24 cellular contexts compared by ENCODE assay signal in the genomic region with DNA sequence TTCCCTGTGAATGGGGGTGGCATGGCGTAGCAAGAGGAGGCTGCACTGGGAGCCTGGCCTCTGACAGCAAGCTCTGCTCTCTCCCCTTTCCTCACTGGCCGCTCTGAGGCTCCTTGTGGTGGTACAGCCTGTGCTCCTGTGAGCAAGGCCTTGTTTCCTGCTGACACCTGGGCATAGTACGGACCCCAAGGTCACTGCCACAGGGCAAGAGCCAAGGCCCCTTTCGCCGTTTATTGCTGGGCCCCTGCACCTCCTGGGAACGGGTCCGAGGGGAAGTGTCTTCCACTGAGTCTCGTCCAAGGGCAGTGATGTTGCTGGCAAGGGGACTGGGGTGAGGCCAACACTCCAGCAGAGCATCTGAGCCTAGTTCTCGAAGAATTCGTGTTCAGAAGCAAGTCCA. TPM values are rescaled to one million over a fixed set of nuclear protein-coding genes. Genes with fewer than 3 reads are reported as not detected.
DNase-seq lines count a peak whose midpoint lies in the region; ATAC-seq, FAIRE-seq and TF ChIP-seq lines count a peak whose summit lies in the region.
"Had no signal": no experiment of that assay in that cellular context is flagged by ENCODE, and none has a peak within 500 bp of the region (broad histone marks: within the 10 kb centered on the region; RNA-seq: fewer than 3 reads in every experiment).

No MANE protein-coding gene starts in this region.

- H3K27me3 ChIP-seq in HepG2 (ENCODE audit: control insufficient read depth in 1 of 2, insufficient read depth in 2 of 2, low read length in 2 of 2) = peaks cover 6 to 68% of the 10 kb centered on the region in 2 experiments
- H3K27me3 ChIP-seq in right lobe of liver = no peaks in the 10 kb centered on the region
- no peaks in the 10 kb centered on the region for H3K27me3 ChIP-seq in iPS-20b (ENCODE audit: insufficient read depth, low read length)
- H3K27me3 ChIP-seq in neuronal stem cell (ENCODE audit: control insufficient read depth in 3 of 3, insufficient read depth in 3 of 3, low read depth in 1 of 3, low read length in 3 of 3) = peaks cover 0 to 20% (median 0%) of the 10 kb centered on the region in 3 experiments

- H3K4me1 ChIP-seq in HepG2 (ENCODE audit: insufficient read depth, low read length) (peaks cover 16% of the 10 kb centered on the region), right lobe of liver (no peaks in the 10 kb centered on the region), iPS-20b (ENCODE audit: insufficient read depth, low read length) (peaks cover 4% of the 10 kb centered on the region; the same call in 1 of the 2 replicates), neuronal stem cell (ENCODE audit: control insufficient read depth in 2 of 2, insufficient read depth in 1 of 2, low read depth in 1 of 2, low read length in 2 of 2) (peaks cover 0 to 7% of the 10 kb centered on the region in 2 donors)

- H2AFZ ChIP-seq in HepG2 (ENCODE audit: low read length) (no peak overlapping the region), neuronal stem cell (ENCODE audit: low read length) (no peak overlapping the region)

- TF ChIP-seq CTCF in HepG2 (CRISPR knock-in tag; IDR thresholded peaks at IDR 0.05) (no peak), right lobe of liver (IDR thresholded peaks at IDR 0.05) (no peak)

- no peaks in the 10 kb centered on the region for H4K20me1 ChIP-seq in HepG2 (ENCODE audit: insufficient read depth, low read length)

- no peak overlapping the region for H4K8ac ChIP-seq in neuronal stem cell (ENCODE audit: low read depth, low read length)

- BruUV-seq in HepG2 (replicated peaks; lab: Mats Ljungman, UMichigan) = no TSS peak

- no peak overlapping the region for H3K18ac ChIP-seq in neuronal stem cell (ENCODE audit: low read length)

- H3K36me3 ChIP-seq in HepG2 (replicated peaks in 1 of 2; ENCODE audit: control insufficient read depth in 1 of 2, insufficient read depth in 2 of 2, low read length in 2 of 2) (no peaks in the 10 kb centered on the region), right lobe of liver (no peaks in the 10 kb centered on the region), iPS-20b (ENCODE audit: insufficient read depth, low read depth, low read length) (no peaks in the 10 kb centered on the region), neuronal stem cell (replicated peaks in 1 of 2; ENCODE audit: control insufficient read depth in 2 of 2, insufficient read depth in 2 of 2, low read length in 2 of 2) (peaks cover 0 to 53% of the 10 kb centered on the region in 2 donors)

- no peak overlapping the region for H2AK5ac ChIP-seq in neuronal stem cell (ENCODE audit: low read depth, low read length)

- H3K4ac ChIP-seq in neuronal stem cell (ENCODE audit: low read length) = no peak overlapping the region

- no peak for TF ChIP-seq RAD21 in HepG2 (CRISPR knock-in tag; IDR thresholded peaks at IDR 0.05)

- ATAC-seq in HepG2 (no peak), right lobe of liver (no peak), GM18517 (IDR thresholded peaks at IDR 0.05; ENCODE audit: unreplicated experiment) (no peak)
- ATAC-seq: PC-3 had no signal

- FAIRE-seq in HepG2 (lab: Jason Lieb, UNC) (no peak), frontal cortex (lab: Jason Lieb, UNC) (no peak)
- FAIRE-seq: A204.1, GM18507, H54 had no signal

- DNase-seq in HepG2 (ENCODE audit: low spot score) (no peak), right lobe of liver (no peak), neuronal stem cell (ENCODE audit: low spot score) (no peak), cardiac septum (ENCODE audit: low spot score) (no peak), frontal cortex (ENCODE audit: low spot score in 2 of 2) (no peak)
- DNase-seq: GDM1, KBM-7, MM.1S, NCI-H1092, NCI-H1436, NCI-H187 treated with DMSO at 0.1 percent for 48 hours, NCI-H2107, NCI-H446 treated with DMSO at 0.1 percent for 48 hours, NCI-H526 treated with DMSO at 0.1 percent for 48 hours, PC-3, RPMI8226, SIG-M5, SK-N-SH had no signal

- H3K79me1 ChIP-seq in neuronal stem cell (ENCODE audit: low read depth, low read length) = peaks cover 5% of the 10 kb centered on the region

- H2BK120ac ChIP-seq in neuronal stem cell (ENCODE audit: low read depth, low read length) = no peak overlapping the region

- H2BK15ac ChIP-seq in neuronal stem cell (ENCODE audit: low read length) = no peak overlapping the region

- H3K27ac ChIP-seq in HepG2 (ENCODE audit: extremely low read length, insufficient read depth, low read length) (no peak overlapping the region), right lobe of liver (no peak overlapping the region), iPS-20b (ENCODE audit: low read length) (no peak overlapping the region), neuronal stem cell (replicated peaks; ENCODE audit: low read length) (no peak overlapping the region)
- H3K27ac ChIP-seq: C4-2B had no signal

- WGBS in HepG2 (ENCODE audit: low lambda C conversion rate) = 30% methylated on average over 8 of the region's 10 CpGs
- WGBS in right lobe of liver (ENCODE audit: insufficient coverage, low coverage, low lambda C conversion rate, missing lambda C conversion rate) = 84% methylated on average over 7 of the region's 10 CpGs
- WGBS in neuronal stem cell (ENCODE audit: extremely low coverage in 2 of 2, insufficient read length in 2 of 2, insufficient replicate concordance in 1 of 2), 2 donors = no CpG with 5 or more reads among the region's 10 CpGs

- in situ Hi-C loops in HepG2 (cut with HindIII; ENCODE audit: extremely low pct_ligation_motif_present, low pct_unique_long_range_greater_than_20kb) = no loop called here

- CTCF ChIA-PET in HepG2 (lab: Yijun Ruan, JAX; ENCODE audit: low intra/inter-chr PET ratio, low total read pairs) = no interaction called here

- H3K9me3 ChIP-seq in HepG2 (ENCODE audit: low read length) = no peaks in the 10 kb centered on the region
- no peaks in the 10 kb centered on the region for H3K9me3 ChIP-seq in right lobe of liver
- H3K9me3 ChIP-seq in iPS-20b (ENCODE audit: insufficient read depth, low read depth, low read length) = no peaks in the 10 kb centered on the region
- H3K9me3 ChIP-seq in neuronal stem cell (replicated peaks in 1 of 2; ENCODE audit: control insufficient read depth in 2 of 2, insufficient read depth in 1 of 2, low read depth in 1 of 2, low read length in 2 of 2) = peaks cover 0 to 5% of the 10 kb centered on the region in 2 donors
- H3K9me3 ChIP-seq: SK-N-SH had no signal

- no peak overlapping the region for H3K14ac ChIP-seq in neuronal stem cell (ENCODE audit: low read length)

- TF ChIP-seq EP300 in HepG2 (IDR thresholded peaks at IDR 0.05; ENCODE audit: low read depth in 2 of 2, low read length in 2 of 2) (no peak), HepG2 (CRISPR knock-in tag; IDR thresholded peaks at IDR 0.05; ENCODE audit: borderline replicate concordance) (no peak)

- no peak for TF ChIP-seq POLR2A in HepG2 (IDR thresholded peaks at IDR 0.05; ENCODE audit: insufficient read depth in 1 of 2, low read depth in 2 of 2, low read length in 2 of 2)
- TF ChIP-seq POLR2A in right lobe of liver (IDR thresholded peaks at IDR 0.05) = no peak

- H3K4me2 ChIP-seq in HepG2 (ENCODE audit: low read depth, low read length) (peak overlapping the region; percentile 27; the same call in 1 of the 2 replicates), neuronal stem cell (ENCODE audit: insufficient read depth, low read length, poor library complexity, severe bottlenecking) (no peak overlapping the region)
- H3K4me2 ChIP-seq: SK-N-SH had no signal

- H2BK12ac ChIP-seq in neuronal stem cell (ENCODE audit: low read length) = no peak overlapping the region

- intact Hi-C loops in HepG2 (cut with micrococcal nuclease; ENCODE audit: unreplicated experiment) (no loop called here), right lobe of liver (cut with DNase I) (no loop called here), cardiac septum (cut with DNase I) (no loop called here)

- no peaks in the 10 kb centered on the region for H3K79me2 ChIP-seq in HepG2 (ENCODE audit: insufficient read depth, low read length)

- H3K23ac ChIP-seq in neuronal stem cell (ENCODE audit: low read depth, low read length, poor library complexity) = peak overlapping the region; percentile 11

- H3K4me3 ChIP-seq in HepG2 (replicated peaks in 1 of 3; ENCODE audit: insufficient read depth in 1 of 3, low read depth in 2 of 3, low read length in 3 of 3) (no peak overlapping the region; a peak in 1 of 6 replicates), right lobe of liver (no peak overlapping the region), iPS-20b (ENCODE audit: low read length) (no peak overlapping the region), neuronal stem cell (ENCODE audit: low read length in 2 of 2) (no peak overlapping the region)

- no peak overlapping the region for H3K9ac ChIP-seq in HepG2 (ENCODE audit: insufficient read depth, low read depth, low read length)
- peak overlapping the region; percentile 6; the same call in 1 of the 2 replicates for H3K9ac ChIP-seq in iPS-20b (ENCODE audit: low read depth, low read length)
- H3K9ac ChIP-seq in neuronal stem cell (ENCODE audit: low read depth, low read length, poor library complexity) = peak overlapping the region; percentile 55
- H3K9ac ChIP-seq: SK-N-SH had no signal

- no peak overlapping the region for H4K91ac ChIP-seq in neuronal stem cell (ENCODE audit: low read depth, low read length, poor library complexity)

- POLR2A ChIA-PET in HepG2 (lab: Yijun Ruan, JAX) = no interaction called here

- no peak overlapping the region for H2BK5ac ChIP-seq in neuronal stem cell (ENCODE audit: low read length)

RNA-seq across cellular contexts. Expression of a gene that starts 15.8 kb away (rescaled TPM):
- total RNA-seq in HepG2 (2016; rRNA removed; fragmentation: Illumina TruSeq; extraction: Trizol) (34.1 and 38.1 TPM in 2 replicates), right lobe of liver (10 to 100 TPM; 18.6 to 43.5 (median 24.4) TPM), cardiac septum (11.3 TPM), frontal cortex (30.6 TPM)
- total RNA-seq in HepG2 (2016; cell fraction: cytosol; rRNA removed; fragmentation: Illumina TruSeq; extraction: Trizol; ENCODE audit: low read depth) = 6.3 and 6.6 TPM in 2 replicates
- 28.8 and 39.8 TPM in 2 replicates for total RNA-seq in HepG2 (2016; cell fraction: insoluble cytoplasmic fraction; rRNA removed; fragmentation: Illumina TruSeq; extraction: Trizol)
- total RNA-seq in HepG2 (2016; cell fraction: membrane; rRNA removed; fragmentation: Illumina TruSeq; extraction: Trizol) = 16.2 and 19.8 TPM in 2 replicates
- 17.4 and 21.4 TPM in 2 replicates for total RNA-seq in HepG2 (2016; cell fraction: nucleus; rRNA removed; fragmentation: Illumina TruSeq; extraction: Trizol)
- polyA plus RNA-seq in HepG2 (2011; rRNA removed) = 11.9 and 16.9 TPM in 2 replicates
- 9.1 and 12.7 TPM in 2 replicates for polyA plus RNA-seq in HepG2 (2011; cell fraction: cytosol; rRNA removed)
- polyA plus RNA-seq in HepG2 (2011; cell fraction: nucleus; rRNA removed) = 19.9 and 21.7 TPM in 2 replicates
- 16.6 and 24.0 TPM in 2 replicates for polyA plus RNA-seq in HepG2 (2012)
- polyA plus RNA-seq in HepG2 (2016; cell fraction: cytosol; fragmentation: Illumina TruSeq; extraction: Trizol; ENCODE audit: low read depth) = 3.3 and 3.4 TPM in 2 replicates
- polyA plus RNA-seq in HepG2 (2016; cell fraction: insoluble cytoplasmic fraction; fragmentation: Illumina TruSeq; extraction: Trizol; ENCODE audit: low read depth) = 31.2 and 38.2 TPM in 2 replicates
- polyA plus RNA-seq in HepG2 (2016; cell fraction: membrane; fragmentation: Illumina TruSeq; extraction: Trizol; ENCODE audit: low read depth) = 9.6 and 9.7 TPM in 2 replicates
- polyA plus RNA-seq in HepG2 (2016; cell fraction: nucleus; fragmentation: Illumina TruSeq; extraction: Trizol; ENCODE audit: insufficient read depth, low read depth) = 32.8 and 35.2 TPM in 2 replicates
- polyA minus RNA-seq in HepG2 (2011; rRNA and poly(A)+ RNA removed; ENCODE audit: low replicate concordance) = 43.9 and 71.0 TPM in 2 replicates
- polyA minus RNA-seq in HepG2 (2011; cell fraction: cytosol; rRNA and poly(A)+ RNA removed) = 11.3 and 11.7 TPM in 2 replicates
- polyA minus RNA-seq in HepG2 (2011; cell fraction: nucleus; rRNA and poly(A)+ RNA removed) = 6.5 and 7.7 TPM in 2 replicates
- 35.3 TPM for polyA plus RNA-seq in neuronal stem cell (2013, experiment 1 of 2)
- 37.1 TPM for polyA plus RNA-seq in neuronal stem cell (2013, experiment 2 of 2)

RNA-seq across cellular contexts. Expression of a gene that starts 51.4 kb away (rescaled TPM):
- total RNA-seq in HepG2 (2016; rRNA removed; fragmentation: Illumina TruSeq; extraction: Trizol) (0.32 and 0.46 TPM in 2 replicates), right lobe of liver (100 to 1,000 TPM in 2 of 6 experiments, 10 to 100 TPM in 4; 18.1 to 198 (median 31.9) TPM), cardiac septum (124 TPM), frontal cortex (36.7 TPM)
- 0.44 TPM in 1 of 2 replicates, not detected in the other for total RNA-seq in HepG2 (2016; cell fraction: cytosol; rRNA removed; fragmentation: Illumina TruSeq; extraction: Trizol; ENCODE audit: low read depth)
- 0.54 and 0.67 TPM in 2 replicates for total RNA-seq in HepG2 (2016; cell fraction: insoluble cytoplasmic fraction; rRNA removed; fragmentation: Illumina TruSeq; extraction: Trizol)
- total RNA-seq in HepG2 (2016; cell fraction: membrane; rRNA removed; fragmentation: Illumina TruSeq; extraction: Trizol) = 0.37 and 0.52 TPM in 2 replicates
- total RNA-seq in HepG2 (2016; cell fraction: nucleus; rRNA removed; fragmentation: Illumina TruSeq; extraction: Trizol) = not detected in 2 replicates
- polyA plus RNA-seq in HepG2 (2011; rRNA removed) = 1.4 and 2.2 TPM in 2 replicates
- 1.2 and 2.8 TPM in 2 replicates for polyA plus RNA-seq in HepG2 (2011; cell fraction: cytosol; rRNA removed)
- polyA plus RNA-seq in HepG2 (2011; cell fraction: nucleus; rRNA removed) = 1.6 and 2.3 TPM in 2 replicates
- 0.40 and 1.0 TPM in 2 replicates for polyA plus RNA-seq in HepG2 (2012)
- 0.12 and 0.24 TPM in 2 replicates for polyA plus RNA-seq in HepG2 (2016; cell fraction: cytosol; fragmentation: Illumina TruSeq; extraction: Trizol; ENCODE audit: low read depth)
- polyA plus RNA-seq in HepG2 (2016; cell fraction: insoluble cytoplasmic fraction; fragmentation: Illumina TruSeq; extraction: Trizol; ENCODE audit: low read depth) = 0.40 TPM in 1 of 2 replicates, not detected in the other
- 0.30 TPM in 1 of 2 replicates, not detected in the other for polyA plus RNA-seq in HepG2 (2016; cell fraction: membrane; fragmentation: Illumina TruSeq; extraction: Trizol; ENCODE audit: low read depth)
- polyA plus RNA-seq in HepG2 (2016; cell fraction: nucleus; fragmentation: Illumina TruSeq; extraction: Trizol; ENCODE audit: insufficient read depth, low read depth) = 0.59 TPM in 1 of 2 replicates, not detected in the other
- polyA minus RNA-seq in HepG2 (2011; rRNA and poly(A)+ RNA removed; ENCODE audit: low replicate concordance) = 1.5 and 40.6 TPM in 2 replicates
- 1.5 and 3.2 TPM in 2 replicates for polyA minus RNA-seq in HepG2 (2011; cell fraction: cytosol; rRNA and poly(A)+ RNA removed)
- polyA minus RNA-seq in HepG2 (2011; cell fraction: nucleus; rRNA and poly(A)+ RNA removed) = not detected in 2 replicates
- polyA plus RNA-seq in neuronal stem cell (2013, experiment 1 of 2) = 13.7 TPM
- 13.8 TPM for polyA plus RNA-seq in neuronal stem cell (2013, experiment 2 of 2)

RNA-seq across cellular contexts. Expression of a gene that starts 59.6 kb away (rescaled TPM):
- 16.7 and 19.3 TPM in 2 replicates for total RNA-seq in HepG2 (2016; rRNA removed; fragmentation: Illumina TruSeq; extraction: Trizol)
- total RNA-seq in HepG2 (2016; cell fraction: cytosol; rRNA removed; fragmentation: Illumina TruSeq; extraction: Trizol; ENCODE audit: low read depth) = 3.6 and 4.4 TPM in 2 replicates
- total RNA-seq in HepG2 (2016; cell fraction: insoluble cytoplasmic fraction; rRNA removed; fragmentation: Illumina TruSeq; extraction: Trizol) = 16.4 and 19.9 TPM in 2 replicates
- 7.9 and 8.0 TPM in 2 replicates for total RNA-seq in HepG2 (2016; cell fraction: membrane; rRNA removed; fragmentation: Illumina TruSeq; extraction: Trizol)
- total RNA-seq in HepG2 (2016; cell fraction: nucleus; rRNA removed; fragmentation: Illumina TruSeq; extraction: Trizol) = 8.9 and 13.0 TPM in 2 replicates
- polyA plus RNA-seq in HepG2 (2011; rRNA removed) = 9.3 and 10.4 TPM in 2 replicates
- 10.7 and 14.6 TPM in 2 replicates for polyA plus RNA-seq in HepG2 (2011; cell fraction: cytosol; rRNA removed)
- polyA plus RNA-seq in HepG2 (2011; cell fraction: nucleus; rRNA removed) = 7.9 and 9.4 TPM in 2 replicates
- 7.5 and 8.7 TPM in 2 replicates for polyA plus RNA-seq in HepG2 (2012)
- polyA plus RNA-seq in HepG2 (2016; cell fraction: cytosol; fragmentation: Illumina TruSeq; extraction: Trizol; ENCODE audit: low read depth) = 4.7 and 4.9 TPM in 2 replicates
- 22.9 and 23.3 TPM in 2 replicates for polyA plus RNA-seq in HepG2 (2016; cell fraction: insoluble cytoplasmic fraction; fragmentation: Illumina TruSeq; extraction: Trizol; ENCODE audit: low read depth)
- 7.9 and 8.8 TPM in 2 replicates for polyA plus RNA-seq in HepG2 (2016; cell fraction: membrane; fragmentation: Illumina TruSeq; extraction: Trizol; ENCODE audit: low read depth)
- 12.4 and 12.5 TPM in 2 replicates for polyA plus RNA-seq in HepG2 (2016; cell fraction: nucleus; fragmentation: Illumina TruSeq; extraction: Trizol; ENCODE audit: insufficient read depth, low read depth)
- polyA minus RNA-seq in HepG2 (2011; rRNA and poly(A)+ RNA removed; ENCODE audit: low replicate concordance) = 19.9 and 20.2 TPM in 2 replicates
- polyA minus RNA-seq in HepG2 (2011; cell fraction: cytosol; rRNA and poly(A)+ RNA removed) = 5.2 and 6.1 TPM in 2 replicates
- 8.6 and 9.2 TPM in 2 replicates for polyA minus RNA-seq in HepG2 (2011; cell fraction: nucleus; rRNA and poly(A)+ RNA removed)
- total RNA-seq in right lobe of liver = 10 to 100 TPM in 4 of 6 experiments, 1 to 10 TPM in 2; 8.8 to 22.3 (median 11.4) TPM
- 14.6 TPM for polyA plus RNA-seq in neuronal stem cell (2013, experiment 1 of 2)
- 12.4 TPM for polyA plus RNA-seq in neuronal stem cell (2013, experiment 2 of 2)
- 13.4 TPM for total RNA-seq in cardiac septum
- total RNA-seq in frontal cortex = 13.9 TPM

Comparison
In these comparisons a context has a peak if more than half of its experiments do, and no peak if none do; other contexts are left out.
1. RNA of a gene that starts 51.4 kb away (total RNA-seq): 124 TPM in cardiac septum (single experiment), 36.7 TPM in frontal cortex (single experiment) and 18.1 to 198 TPM in right lobe of liver; 0.32 to 0.67 TPM in HepG2; every median in the first group is over 10 times any median in the second.